ENCODE assay signal across 26 cellular contexts in genomic region chr6:125354649-125355048, GRCh38. TPM values are rescaled to one million over a fixed set of nuclear protein-coding genes. Genes with fewer than 3 reads are reported as not detected.
A peak's percentile ranks its signal among the peaks of the same experiment; 100 is the strongest.
DNase-seq lines count a peak whose midpoint lies in the region; ATAC-seq and TF ChIP-seq lines count a peak whose summit lies in the region.
"Had no signal": no experiment of that assay in that cellular context is flagged by ENCODE, and none has a peak within 500 bp of the region (broad histone marks: within the 10 kb centered on the region; RNA-seq: fewer than 3 reads in every experiment).

No MANE protein-coding gene starts in this region.

- BruUV-seq in PC-9 (replicated peaks; lab: Mats Ljungman, UMichigan) (no TSS peak), PC-3 (replicated peaks; lab: Mats Ljungman, UMichigan) (no TSS peak)

- no peak overlapping the region for H3K27ac ChIP-seq in PC-9
- no peak overlapping the region for H3K27ac ChIP-seq in PC-3 (ENCODE audit: low read length)
- H3K27ac ChIP-seq in breast epithelium, result no peak overlapping the region
- H3K27ac ChIP-seq: ovary, upper lobe of left lung had no signal

- no peak overlapping the region for H3K9ac ChIP-seq in PC-3 (ENCODE audit: low read length)

- no peaks in the 10 kb centered on the region for H3F3A ChIP-seq in PC-9 (ENCODE audit: insufficient read depth, low read depth)
- H3F3A ChIP-seq in PC-3 (ENCODE audit: low read length, unreplicated experiment), result no peaks in the 10 kb centered on the region

- DNase-seq in PC-9 (no peak), PC-3 (no peak), breast epithelium (ENCODE audit: low spot score in 2 of 2) (no peak)
- no peak for DNase-seq in stimulated activated CD8-positive, alpha-beta memory T cell treated with anti-CD3 and anti-CD28 coated beads, Interleukin-4, amount 100 ng/mL, for 48 hours
- DNase-seq: activated CD4-positive, alpha-beta memory T cell treated with anti-CD3 and anti-CD28 coated beads for 36 hours; activated CD4-positive, CD25-positive, alpha-beta regulatory T cell treated with anti-CD3 and anti-CD28 coated beads, Interleukin-2, amount 50 U/mL, for 72 hours; activated naive CD4-positive, alpha-beta T cell treated with Interleukin-2 at 50 U/mL for 16 hours; C1 segment of cervical spinal cord; DMS53; erythroblast; glutamatergic neuron; KBM-7; MG63; NCI-H1105 treated with DMSO at 0.1 percent for 48 hours; NCI-H1930; NCI-H526; ovary; Right ventricle myocardium superior; stimulated activated naive B cell treated with anti-CD40 and anti-IgM and Interleukin-4, amounts not matched to agents 10 μg/mL and 1 μg/mL and 100 μg/mL, for 72 hours; substantia nigra; T-helper 17 cell; upper lobe of left lung had no signal

- peaks cover 11% of the 10 kb centered on the region for H3K4me1 ChIP-seq in PC-9 (replicated peaks; ENCODE audit: insufficient read depth)
- H3K4me1 ChIP-seq in PC-3 (ENCODE audit: insufficient read depth, low read length), result no peaks in the 10 kb centered on the region
- no peaks in the 10 kb centered on the region for H3K4me1 ChIP-seq in breast epithelium
- H3K4me1 ChIP-seq: upper lobe of left lung had no signal

- no peaks in the 10 kb centered on the region for H4K20me1 ChIP-seq in PC-9 (ENCODE audit: insufficient read depth)
- H4K20me1 ChIP-seq in PC-3 (ENCODE audit: low read length), result no peaks in the 10 kb centered on the region

- H3K79me2 ChIP-seq in PC-9 (ENCODE audit: low read depth) (no peaks in the 10 kb centered on the region), PC-3 (ENCODE audit: low read length) (no peaks in the 10 kb centered on the region)

- H3K9me2 ChIP-seq in PC-9 (ENCODE audit: insufficient read depth) (no peaks in the 10 kb centered on the region), PC-3 (replicated peaks; ENCODE audit: low read length) (no peaks in the 10 kb centered on the region)

- POLR2A ChIA-PET in PC-9 (lab: Charles Lee; ENCODE audit: unreplicated experiment) (interaction anchor here (0.6 to 0.7 kb wide), 2 partner anchors 8 to 1292 kb away, joined by 3 to 6 read pairs; no protein-coding TSS in a partner anchor), PC-3 (lab: Charles Lee; ENCODE audit: unreplicated experiment) (no interaction called here)

- ATAC-seq in GM18873 (IDR thresholded peaks at IDR 0.05; ENCODE audit: low FRiP score, unreplicated experiment) (peak; percentile 41), GM19463 (IDR thresholded peaks at IDR 0.05; ENCODE audit: unreplicated experiment) (peak; percentile 38), HG02763 (IDR thresholded peaks at IDR 0.05; ENCODE audit: unreplicated experiment) (peak; percentile 49), PC-3 (no peak)
- ATAC-seq: Panc1; stimulated activated naive B cell treated with anti-CD40 and anti-IgM and Interleukin-4, amounts not matched to agents 10 μg/mL and 1 μg/mL and 100 μg/mL, for 72 hours; T-helper 17 cell had no signal

- 0 out of 2 replicates have a peak overlapping the region, but pooled peaks have one; percentile 1 for H3K4me2 ChIP-seq in PC-9
- H3K4me2 ChIP-seq in PC-3 (ENCODE audit: low read length), result no peak overlapping the region

- H3K36me3 ChIP-seq in PC-9 (ENCODE audit: low read depth) (no peaks in the 10 kb centered on the region), PC-3 (ENCODE audit: low read depth, low read length) (no peaks in the 10 kb centered on the region), breast epithelium (no peaks in the 10 kb centered on the region)
- H3K36me3 ChIP-seq: MG63, ovary, upper lobe of left lung had no signal

- H2AFZ ChIP-seq in PC-9 (no peak overlapping the region), PC-3 (ENCODE audit: low read length) (no peak overlapping the region)

- intact Hi-C loops in PC-9 (cut with micrococcal nuclease; ENCODE audit: unreplicated experiment) (no loop called here), PC-3 (cut with micrococcal nuclease) (no loop called here), breast epithelium (cut with DNase I; ENCODE audit: low total_unique reads) (no loop called here)

- H3K4me3 ChIP-seq in PC-9 (no peak overlapping the region), PC-3 (ENCODE audit: low read length) (no peak overlapping the region), breast epithelium (no peak overlapping the region)
- H3K4me3 ChIP-seq: MG63, ovary, upper lobe of left lung had no signal

- CTCF ChIA-PET in PC-9 (lab: Charles Lee) (no interaction called here), PC-3 (lab: Charles Lee) (no interaction called here)

- H3K27me3 ChIP-seq in PC-9 (ENCODE audit: insufficient read depth, low read depth), result no peaks in the 10 kb centered on the region
- peaks cover 67% of the 10 kb centered on the region for H3K27me3 ChIP-seq in PC-3 (ENCODE audit: low read length)
- H3K27me3 ChIP-seq in breast epithelium, result no peaks in the 10 kb centered on the region
- H3K27me3 ChIP-seq: MG63, ovary, upper lobe of left lung had no signal

- H3K9me3 ChIP-seq in PC-9 (ENCODE audit: insufficient read depth, low read depth) (no peaks in the 10 kb centered on the region), PC-3 (ENCODE audit: low read length) (no peaks in the 10 kb centered on the region), breast epithelium (no peaks in the 10 kb centered on the region)
- H3K9me3 ChIP-seq: MG63, ovary, upper lobe of left lung had no signal

- TF ChIP-seq CTCF in PC-9 (conservative IDR thresholded peaks at IDR 0.05), result no peak
- TF ChIP-seq CTCF in PC-3 (conservative IDR thresholded peaks at IDR 0.05; ENCODE audit: low read depth, low read length), result no peak
- TF ChIP-seq CTCF in breast epithelium (IDR thresholded peaks at IDR 0.05), result no peak

- TF ChIP-seq POLR2A in breast epithelium (IDR thresholded peaks at IDR 0.05), result no peak

RNA-seq across cellular contexts. Expression of gene HDDC2, which starts 52.9 kb away (rescaled TPM):
- total RNA-seq in PC-9 (2021), result 50.1 and 55.2 TPM in 2 replicates
- total RNA-seq in PC-3 (2014; rRNA removed), result 88.6 and 96.8 TPM in 2 replicates
- 10 to 100 TPM; 60.6 to 96.2 (median 88.1) TPM for total RNA-seq in breast epithelium
